Comparison of ENCODE assay signal across 8 cellular contexts in genomic region chr12:104057771-104058197, GRCh38. TPM values are rescaled to one million over a fixed set of nuclear protein-coding genes. Genes with fewer than 3 reads are reported as not detected.
A peak's percentile ranks its signal among the peaks of the same experiment; 100 is the strongest.
DNase-seq lines count a peak whose midpoint lies in the region; ATAC-seq, FAIRE-seq and TF ChIP-seq lines count a peak whose summit lies in the region.

No MANE protein-coding gene starts in this region.

- in situ Hi-C loops in GM12878 (cut with MboI): loop anchor here (5.0 kb wide), 1 partner anchor 50 kb away; no protein-coding TSS in a partner anchor

- H3K27ac Mint-ChIP-seq in naive B cell: no peak overlapping the region

- peaks cover 0 to 2% of the 10 kb centered on the region in 2 experiments; a peak in 2 of 4 replicates for H3K27me3 ChIP-seq in GM12878 (replicated peaks in 1 of 2; ENCODE audit: control insufficient read depth in 2 of 2, insufficient read depth in 2 of 2, low read length in 1 of 2)

- no peaks in the 10 kb centered on the region for H3K36me3 ChIP-seq in GM12878 (ENCODE audit: control insufficient read depth in 2 of 2, insufficient read depth in 2 of 2, low read length in 1 of 2)

- CTCF ChIA-PET in GM12878 (lab: Yijun Ruan, JAX): interaction anchor here (0.7 to 5.9 kb wide), 14 partner anchors 8 to 301 kb away, joined by 3 to 118 read pairs (median 6); no protein-coding TSS in a partner anchor

- RAD21 ChIA-PET in GM12878 (lab: Charles Lee; ENCODE audit: unreplicated experiment): interaction anchor here (0.8 to 5.4 kb wide), 4 partner anchors 11 to 58 kb away, joined by 3 to 50 read pairs (median 3); no protein-coding TSS in a partner anchor

- H3K27me3 Mint-ChIP-seq in naive B cell: peaks cover 21 to 38% (median 37%) of the 10 kb centered on the region in 3 donors

- peak; percentile 83 for TF ChIP-seq RAD21 in GM12878 (IDR thresholded peaks at IDR 0.05; ENCODE audit: insufficient read depth, low read depth, low read length)

- H4K20me1 ChIP-seq in GM12878 (ENCODE audit: control insufficient read depth, insufficient read depth): no peaks in the 10 kb centered on the region

- H3K9ac ChIP-seq in GM12878 (ENCODE audit: control insufficient read depth, insufficient read depth, low read length): no peak overlapping the region

- H3K4me1 ChIP-seq in GM12878 (ENCODE audit: control insufficient read depth, insufficient read depth, low read length): no peaks in the 10 kb centered on the region

- H3K4me3 Mint-ChIP-seq in naive B cell: peak overlapping the region in 1 of 8 donors; percentile 23

- 0% methylated on average over 1 of the region's 1 CpG for WGBS in GM12878 (ENCODE audit: insufficient coverage, insufficient replicate concordance, low lambda C conversion rate, missing lambda C conversion rate)

- FAIRE-seq in GM12878 (lab: Jason Lieb, UNC): peak; percentile 7

- no peak overlapping the region for H3K27ac ChIP-seq in GM12878 (ENCODE audit: control insufficient read depth, insufficient read depth)

- no peak overlapping the region for H3K4me3 ChIP-seq in GM12878

- H3K9me3 ChIP-seq in GM12878 (replicated peaks; ENCODE audit: control insufficient read depth, insufficient read depth, low read length): no peaks in the 10 kb centered on the region

- intact Hi-C loops in GM12878 (cut with micrococcal nuclease; ENCODE audit: unreplicated experiment): loop anchor here (1.0 to 10.0 kb wide), 3 partner anchors 52 to 297 kb away; no protein-coding TSS in a partner anchor

- DNase-seq in DMS79 treated with DMSO at 0.1 percent for 48 hours (lab: John Stamatoyannopoulos, UW) (peak; percentile 21), DMS79 (lab: John Stamatoyannopoulos, UW) (no peak), GM12878 (ENCODE audit: low read depth, low spot score) (no peak), naive B cell (peak; percentile 9), foreskin melanocyte (no peak)

- peak; percentile 68 for ATAC-seq in GM12878
- peak; percentile 42 to 58 for ATAC-seq in naive B cell (ENCODE audit: low read depth in 2 of 2)
- ATAC-seq in HG03439 (IDR thresholded peaks at IDR 0.05; ENCODE audit: unreplicated experiment): no peak
- ATAC-seq in HG03139 (IDR thresholded peaks at IDR 0.05; ENCODE audit: unreplicated experiment): no peak

- POLR2A ChIA-PET in GM12878 (lab: Charles Lee): interaction anchor here (1.1 to 1.7 kb wide), 2 partner anchors 30 to 51 kb away, joined by 3 to 4 read pairs; no protein-coding TSS in a partner anchor

- no peaks in the 10 kb centered on the region for H3K79me2 ChIP-seq in GM12878 (ENCODE audit: control insufficient read depth, insufficient read depth, low read length)

- H3K4me2 ChIP-seq in GM12878 (ENCODE audit: control insufficient read depth, insufficient read depth): no peak overlapping the region

- peaks cover 0 to 11% (median 7%) of the 10 kb centered on the region in 7 donors for H3K9me3 Mint-ChIP-seq in naive B cell

- no TSS peak for BruUV-seq in GM12878 (replicated peaks; lab: Mats Ljungman, UMichigan)

- H3K4me1 Mint-ChIP-seq in naive B cell: no peaks in the 10 kb centered on the region

- TF ChIP-seq CTCF in LNCAP (IDR thresholded peaks at IDR 0.05) (peak; percentile 58), GM12878 (IDR thresholded peaks at IDR 0.05 in 2 of 3, conservative IDR thresholded peaks at IDR 0.05 in 1 of 3; ENCODE audit: control insufficient read depth in 2 of 3, extremely low read depth in 1 of 3, insufficient read depth in 1 of 3, low read depth in 3 of 3, low read length in 3 of 3) (peak; percentile 71 to 77 (median 75))

- no peaks in the 10 kb centered on the region for H3K36me3 Mint-ChIP-seq in naive B cell

- no peak for TF ChIP-seq EP300 in GM12878 (IDR thresholded peaks at IDR 0.05; ENCODE audit: borderline replicate concordance in 1 of 2, control insufficient read depth in 1 of 2, low read depth in 2 of 2, low read length in 2 of 2)

- no peak overlapping the region for H2AFZ ChIP-seq in GM12878 (ENCODE audit: control insufficient read depth, low read depth, low read length)

- TF ChIP-seq POLR2A in GM12878 (IDR thresholded peaks at IDR 0.05; ENCODE audit: low read depth, low read length): no peak

- SMC1A ChIA-PET in GM12878 (lab: Charles Lee; ENCODE audit: uncharacterized antibody, unreplicated experiment): interaction anchor here (1.0 to 4.9 kb wide), 6 partner anchors 10 to 177 kb away, joined by 4 to 75 read pairs (median 6); no protein-coding TSS in a partner anchor

TF ChIP-seq in GM12878, 131 proteins besides CTCF, POLR2A, EP300 and RAD21:
- TF ChIP-seq CEBPB (IDR thresholded peaks at IDR 0.05; ENCODE audit: borderline replicate concordance in 1 of 2, low read depth in 2 of 2, low read length in 2 of 2) (no peak), SMC3 (IDR thresholded peaks at IDR 0.05; ENCODE audit: borderline replicate concordance, low read length) (peak; percentile 60; the same call in 1 of the 2 replicates), NFIC (IDR thresholded peaks at IDR 0.05; ENCODE audit: low read depth, low read length) (no peak), CHD4 (IDR thresholded peaks at IDR 0.05) (no peak), NR2C1 (IDR thresholded peaks at IDR 0.05) (no peak), KDM1A (IDR thresholded peaks at IDR 0.05; ENCODE audit: borderline replicate concordance) (no peak), ELK1 (IDR thresholded peaks at IDR 0.05; ENCODE audit: low read depth, low read length) (no peak), RB1 (IDR thresholded peaks at IDR 0.05; ENCODE audit: borderline replicate concordance) (0 out of 2 replicates have a peak, but pooled peaks have one; percentile 26)

RNA-seq across cellular contexts. Expression of gene HCFC2, which starts 6.5 kb away (rescaled TPM):
- 33.6 and 38.9 TPM in 2 replicates for total RNA-seq in GM12878 (2013; cell fraction: nucleolus; rRNA removed)
- total RNA-seq in GM12878 (2014; rRNA removed) (8.9 and 9.0 TPM in 2 replicates), GM12878 (2014; rRNA removed; fragmentation: Illumina TruSeq; extraction: Trizol) (9.5 TPM in 2 replicates), GM12878 (2021) (9.2 and 9.4 TPM in 2 replicates)
- 3.9 TPM for polyA plus RNA-seq in GM12878 (2011; ENCODE audit: low read depth)
- polyA plus RNA-seq in GM12878 (2011; rRNA removed) (14.2 and 19.1 TPM in 2 replicates), GM12878 (2014; fragmentation: Illumina TruSeq; extraction: Trizol) (7.6 and 8.6 TPM in 2 replicates), GM12878 (2014; fragmentation: Nextera tagmentation; extraction: Ambion mirVana) (1 to 10 TPM; 1.8 to 3.8 TPM), GM12878 (2014; rRNA removed) (5.7 and 9.1 TPM in 2 replicates), GM12878 (2016; fragmentation: Nextera tagmentation; extraction: Ambion mirVana) (10 to 100 TPM; 11.8 to 13.1 TPM), naive B cell (ENCODE audit: low read depth in 6 of 6) (10 to 100 TPM in 1 of 6 donors, 1 to 10 TPM in 5; 2.6 to 11.5 (median 6.4) TPM)
- polyA plus RNA-seq in GM12878 (2011; cell fraction: cytosol; rRNA removed): 6.0 and 6.7 TPM in 2 replicates
- polyA plus RNA-seq in GM12878 (2011; cell fraction: nucleus; rRNA removed): 10.9 and 13.0 TPM in 2 replicates
- polyA plus RNA-seq in GM12878 (2012): 4.2 and 6.0 TPM in 2 replicates
- polyA minus RNA-seq in GM12878 (2011; rRNA and poly(A)+ RNA removed): 10.3 and 16.8 TPM in 2 replicates
- 3.1 and 7.2 TPM in 2 replicates for polyA minus RNA-seq in GM12878 (2011; cell fraction: cytosol; rRNA and poly(A)+ RNA removed)
- polyA minus RNA-seq in GM12878 (2011; cell fraction: nucleus; rRNA and poly(A)+ RNA removed): 8.9 and 11.8 TPM in 2 replicates

RNA-seq across cellular contexts. Expression of gene GLT8D2, which starts 7.8 kb away (rescaled TPM):
- 0.23 TPM in 1 of 2 replicates, not detected in the other for total RNA-seq in GM12878 (2013; cell fraction: nucleolus; rRNA removed)
- 0.27 and 0.28 TPM in 2 replicates for total RNA-seq in GM12878 (2014; rRNA removed)
- 0.28 TPM in 1 of 2 replicates, not detected in the other for total RNA-seq in GM12878 (2014; rRNA removed; fragmentation: Illumina TruSeq; extraction: Trizol)
- 0.13 and 0.41 TPM in 2 replicates for total RNA-seq in GM12878 (2021)
- polyA plus RNA-seq in GM12878 (2011; ENCODE audit: low read depth): 0.26 TPM
- 0.20 and 0.23 TPM in 2 replicates for polyA plus RNA-seq in GM12878 (2011; rRNA removed)
- 0.10 and 0.12 TPM in 2 replicates for polyA plus RNA-seq in GM12878 (2011; cell fraction: cytosol; rRNA removed)
- 0.19 TPM in 2 replicates for polyA plus RNA-seq in GM12878 (2011; cell fraction: nucleus; rRNA removed)
- polyA plus RNA-seq in GM12878 (2012): 0.16 and 0.22 TPM in 2 replicates
- polyA plus RNA-seq in GM12878 (2014; fragmentation: Illumina TruSeq; extraction: Trizol): 0.37 TPM in 1 of 2 replicates, not detected in the other
- polyA plus RNA-seq in GM12878 (2014; fragmentation: Nextera tagmentation; extraction: Ambion mirVana): under 1 TPM; 0.31 to 0.37 TPM
- polyA plus RNA-seq in GM12878 (2014; rRNA removed): 0.06 and 0.19 TPM in 2 replicates
- under 1 TPM; 0.60 to 0.80 TPM for polyA plus RNA-seq in GM12878 (2016; fragmentation: Nextera tagmentation; extraction: Ambion mirVana)
- polyA minus RNA-seq in GM12878 (2011; rRNA and poly(A)+ RNA removed): 0.22 TPM in 1 of 2 replicates, not detected in the other
- polyA minus RNA-seq in GM12878 (2011; cell fraction: cytosol; rRNA and poly(A)+ RNA removed): not detected in 2 replicates
- polyA minus RNA-seq in GM12878 (2011; cell fraction: nucleus; rRNA and poly(A)+ RNA removed): 0.48 TPM in 1 of 2 replicates, not detected in the other
- under 1 TPM in 2 of 6 donors, not detected in 4; 0.32 to 0.66 TPM for polyA plus RNA-seq in naive B cell (ENCODE audit: low read depth in 6 of 6)

Comparison
In these comparisons a context has a peak if more than half of its experiments do, and no peak if none do; other contexts are left out.
1. DNase-seq: peak in DMS79 treated with DMSO at 0.1 percent for 48 hours (single experiment) and naive B cell (single experiment); none in DMS79 (single experiment), GM12878 (single experiment) and foreskin melanocyte (single experiment).
2. ATAC-seq: peak in GM12878 (single experiment) and naive B cell (2 of 2); none in HG03439 (single experiment) and HG03139 (single experiment).